26 cellular contexts compared by ENCODE assay signal in genomic region chr1:9040659-9041030, GRCh38. TPM values are rescaled to one million over a fixed set of nuclear protein-coding genes. Genes with fewer than 3 reads are reported as not detected.
"Had no signal": no experiment of that assay in that cellular context is flagged by ENCODE, and none has a peak within 500 bp of the region (broad histone marks: within the 10 kb centered on the region; RNA-seq: fewer than 3 reads in every experiment).

No MANE protein-coding gene starts in this region.

- ATAC-seq: HepG2, Panc1, PC-3 had no signal

- H3K27me3 ChIP-seq: MG63, SJSA1 had no signal

- H3K27ac ChIP-seq: RWPE1, SJSA1, SK-N-MC had no signal

- FAIRE-seq: HepG2 had no signal

- H3K36me3 ChIP-seq: MG63, SJSA1 had no signal

- H3K4me1 ChIP-seq: SJSA1 had no signal

- H3K9me3 ChIP-seq: MG63 had no signal

- DNase-seq: IMR-90, Karpas-422, KG1, MG63, NCI-H1092, NCI-H1105 treated with DMSO at 0.1 percent for 48 hours, NCI-H1417 treated with DMSO at 0.1 percent for 48 hours, NCI-H146, NCI-H1694 treated with DMSO at 0.1 percent for 48 hours, NCI-H1930, NCI-H2081, NCI-H2107, NCI-H226, NCI-H446, NCI-H510A, NCI-H524 treated with DMSO at 0.1 percent for 48 hours, NCI-H69, NCI-H774, PC-3, SHP77 treated with DMSO at 0.1 percent for 48 hours had no signal

- H3K4me3 ChIP-seq: MG63, SJSA1, SK-N-MC had no signal

RNA-seq across cellular contexts. Expression of gene SLC2A7, which starts 14.4 kb away (rescaled TPM):
- total RNA-seq: HepG2, HT-29, IMR-90, PC-3, SJSA1 had no signal
- polyA plus RNA-seq: HepG2, IMR-90 had no signal

RNA-seq across cellular contexts. Expression of gene SLC2A5, which starts 28.8 kb away (rescaled TPM):
- total RNA-seq: HT-29, PC-3, SJSA1 had no signal
